ENCODE assay signal across 23 cellular contexts in genomic region chr20:62825288-62825993, GRCh38. TPM values are rescaled to one million over a fixed set of nuclear protein-coding genes. Genes with fewer than 3 reads are reported as not detected.
DNase-seq lines count a peak whose midpoint lies in the region; ATAC-seq, FAIRE-seq and TF ChIP-seq lines count a peak whose summit lies in the region.
"Had no signal": no experiment of that assay in that cellular context is flagged by ENCODE, and none has a peak within 500 bp of the region (broad histone marks: within the 10 kb centered on the region; RNA-seq: fewer than 3 reads in every experiment).

No MANE protein-coding gene starts in this region.

- H3K9ac ChIP-seq in SK-N-SH, result no peak overlapping the region
- H3K9ac ChIP-seq in H1 (replicated peaks in 1 of 4; ENCODE audit: extremely low read depth in 1 of 4, low read depth in 3 of 4, low read length in 3 of 4), result no peak overlapping the region

- H3K23ac ChIP-seq in H1 (ENCODE audit: insufficient read length), result no peak overlapping the region

- ATAC-seq in SK-N-SH treated with all-trans-retinoic acid at 6 μM for 48 hours, result peak; percentile 5; the same call in 1 of the 3 replicates
- ATAC-seq in stimulated activated memory B cell treated with anti-CD40 and anti-IgM and Interleukin-4, amounts not matched to agents 10 μg/mL and 1 μg/mL and 100 μg/mL, for 72 hours, result peak; percentile 1
- ATAC-seq in HG02973 (IDR thresholded peaks at IDR 0.05; ENCODE audit: unreplicated experiment), result no peak
- ATAC-seq: psoas muscle; stimulated activated naive CD8-positive, alpha-beta T cell treated with anti-CD3 and anti-CD28 coated beads, Interleukin-15, Interleukin-2, amounts not matched to agents 100 U/mL and 50 U/mL, for 24 hours had no signal

- H3K4me3 ChIP-seq in SK-N-SH (ENCODE audit: low read depth in 2 of 2, low read length in 1 of 2), result no peak overlapping the region; a peak in 1 of 4 replicates
- H3K4me3 ChIP-seq in NB4 (ENCODE audit: low read depth, low read length), result no peak overlapping the region
- H3K4me3 ChIP-seq in H1 (ENCODE audit: extremely low read depth in 1 of 4, insufficient read depth in 2 of 4, low read depth in 3 of 4, low read length in 4 of 4), result no peak overlapping the region
- no peak overlapping the region for H3K4me3 ChIP-seq in transverse colon
- H3K4me3 ChIP-seq: psoas muscle, SJCRH30 had no signal

- H4K91ac ChIP-seq in H1 (replicated peaks; ENCODE audit: insufficient read length, low read length), result peak overlapping the region; percentile 65

- peak overlapping the region; percentile 68; the same call in 1 of the 2 replicates for H4K8ac ChIP-seq in H1 (ENCODE audit: extremely low read depth, insufficient read depth, low read length)

- peaks cover 8% of the 10 kb centered on the region for H3F3A ChIP-seq in SK-N-SH (replicated peaks; ENCODE audit: insufficient read depth)

- no peak overlapping the region for H3K4me3 Mint-ChIP-seq in stimulated activated memory B cell treated with anti-CD40 and anti-IgM and Interleukin-4, amounts not matched to agents 10 μg/mL and 1 μg/mL and 100 μg/mL, for 72 hours
- H3K4me3 Mint-ChIP-seq: activated naive CD4-positive, alpha-beta T cell treated with anti-CD3 and anti-CD28 coated beads, Interleukin-2, amount 50 U/mL, for 24 hours; activated T-helper 1 cell treated with anti-CD3 and anti-CD28 coated beads, Interleukin-12 subunit alpha, Interleukin-12 subunit beta, Interleukin-2, Interleukin-4 antibody, amounts not matched to agents 30 ng/mL and 10 ng/mL and 1 ng/mL, durations not matched to agents 14 hours and 24 hours and 36 hours; endodermal cell; nephron progenitor cell; T-helper 2 cell treated with Interferon-gamma antibody and Interleukin-4, amounts not matched to agents 5 μg/mL and 100 μg/mL, for 36 hours; type B pancreatic cell had no signal

- H4K20me1 ChIP-seq in SK-N-SH (ENCODE audit: insufficient read depth), result no peaks in the 10 kb centered on the region
- H4K20me1 ChIP-seq in H1 (replicated peaks in 1 of 2; ENCODE audit: control insufficient read depth in 1 of 2, insufficient read depth in 2 of 2, low read length in 2 of 2), result peaks cover 5 to 8% of the 10 kb centered on the region in 2 experiments

- H2BK5ac ChIP-seq in H1 (ENCODE audit: low read depth, low read length), result no peak overlapping the region

- no peaks in the 10 kb centered on the region for H3K27me3 ChIP-seq in SK-N-SH (ENCODE audit: insufficient read depth)
- H3K27me3 ChIP-seq in H1 (replicated peaks in 1 of 4; ENCODE audit: control insufficient read depth in 3 of 4, extremely low read depth in 1 of 4, insufficient read depth in 3 of 4, low read length in 3 of 4), result no peaks in the 10 kb centered on the region
- H3K27me3 ChIP-seq in transverse colon, result peaks cover 3% of the 10 kb centered on the region

- FAIRE-seq in H1 (lab: Jason Lieb, UNC) (no peak), frontal cortex (lab: Jason Lieb, UNC) (no peak)
- FAIRE-seq: colon, small intestine had no signal

- H3K56ac ChIP-seq in H1 (replicated peaks; ENCODE audit: insufficient read length, low read depth, low read length), result no peak overlapping the region

- POLR2A ChIA-PET in SK-N-SH (lab: Yijun Ruan, JAX), result no interaction called here
- POLR2A ChIA-PET in H1 (lab: Charles Lee; ENCODE audit: partially characterized antibody), result interaction anchor here (0.7 to 2.1 kb wide), 4 partner anchors 9 to 49 kb away, joined by 3 to 20 read pairs (median 6); partner anchors contain the start of gene COL9A3

- no peaks in the 10 kb centered on the region for H3K79me1 ChIP-seq in H1 (ENCODE audit: low read depth, low read length)

- H3K9me3 ChIP-seq in SK-N-SH (no peaks in the 10 kb centered on the region), H1 (ENCODE audit: insufficient read depth in 2 of 2, low read depth in 1 of 2, low read length in 1 of 2) (no peaks in the 10 kb centered on the region), transverse colon (no peaks in the 10 kb centered on the region)
- H3K9me3 ChIP-seq: HAP-1, psoas muscle, SJCRH30 had no signal

- no peak overlapping the region for H3K14ac ChIP-seq in H1 (ENCODE audit: insufficient read length)

- H2BK120ac ChIP-seq in H1 (replicated peaks; ENCODE audit: low read depth, low read length), result no peak overlapping the region

- intact Hi-C loops in transverse colon (cut with DNase I; ENCODE audit: low total_unique reads), result no loop called here

- H3K4me1 Mint-ChIP-seq in stimulated activated memory B cell treated with anti-CD40 and anti-IgM and Interleukin-4, amounts not matched to agents 10 μg/mL and 1 μg/mL and 100 μg/mL, for 72 hours, result peaks cover 23% of the 10 kb centered on the region

- H4K5ac ChIP-seq in H1 (ENCODE audit: insufficient read length, low read depth, low read length), result no peak overlapping the region

- no peak for DNase-seq in SK-N-SH
- DNase-seq in NB4 (ENCODE audit: low read depth), result peak; percentile 21
- DNase-seq in H1 (ENCODE audit: low read depth in 1 of 2, low spot score in 2 of 2), result no peak
- DNase-seq in transverse colon, result no peak
- DNase-seq in frontal cortex (ENCODE audit: low spot score in 2 of 2), result no peak
- DNase-seq: psoas muscle had no signal

- no peaks in the 10 kb centered on the region for H3K9me3 Mint-ChIP-seq in stimulated activated memory B cell treated with anti-CD40 and anti-IgM and Interleukin-4, amounts not matched to agents 10 μg/mL and 1 μg/mL and 100 μg/mL, for 72 hours
- H3K9me3 Mint-ChIP-seq: activated naive CD4-positive, alpha-beta T cell treated with anti-CD3 and anti-CD28 coated beads, Interleukin-2, amount 50 U/mL, for 24 hours; activated T-helper 1 cell treated with anti-CD3 and anti-CD28 coated beads, Interleukin-12 subunit alpha, Interleukin-12 subunit beta, Interleukin-2, Interleukin-4 antibody, amounts not matched to agents 30 ng/mL and 10 ng/mL and 1 ng/mL, durations not matched to agents 14 hours and 24 hours and 36 hours; endodermal cell; IgD-negative memory B cell; nephron progenitor cell; T-helper 2 cell treated with Interferon-gamma antibody and Interleukin-4, amounts not matched to agents 5 μg/mL and 100 μg/mL, for 36 hours; type B pancreatic cell had no signal

- CTCF ChIA-PET in SK-N-SH (lab: Yijun Ruan, JAX) (interaction anchor here (0.8 to 1.0 kb wide), 6 partner anchors 22 to 147 kb away, joined by 3 to 5 read pairs (median 3); no protein-coding TSS in a partner anchor), H1 (lab: Charles Lee; ENCODE audit: partially characterized antibody) (interaction anchor here (0.6 to 2.9 kb wide), 3 partner anchors 16 to 94 kb away, joined by 3 to 9 read pairs (median 4); no protein-coding TSS in a partner anchor)

- peaks cover 3% of the 10 kb centered on the region for H3K27me3 Mint-ChIP-seq in stimulated activated memory B cell treated with anti-CD40 and anti-IgM and Interleukin-4, amounts not matched to agents 10 μg/mL and 1 μg/mL and 100 μg/mL, for 72 hours
- H3K27me3 Mint-ChIP-seq: activated naive CD4-positive, alpha-beta T cell treated with anti-CD3 and anti-CD28 coated beads, Interleukin-2, amount 50 U/mL, for 24 hours; type B pancreatic cell had no signal

- H3K79me2 ChIP-seq in SK-N-SH (ENCODE audit: insufficient read depth) (no peaks in the 10 kb centered on the region), H1 (ENCODE audit: control insufficient read depth in 1 of 2, insufficient read depth in 2 of 2, low read length in 2 of 2) (no peaks in the 10 kb centered on the region)

- no peak for TF ChIP-seq RAD21 in SK-N-SH (IDR thresholded peaks at IDR 0.05; ENCODE audit: low read length)
- no peak for TF ChIP-seq RAD21 in H1 (IDR thresholded peaks at IDR 0.05 in 1 of 2, conservative IDR thresholded peaks at IDR 0.05 in 1 of 2; ENCODE audit: low read depth in 2 of 2, low read length in 2 of 2)

- H3K23me2 ChIP-seq in H1 (ENCODE audit: low read depth, low read length), result no peaks in the 10 kb centered on the region

- no peak overlapping the region for H3K4me2 ChIP-seq in SK-N-SH
- H3K4me2 ChIP-seq in H1 (ENCODE audit: insufficient read depth in 1 of 2, low read depth in 2 of 2, low read length in 2 of 2), result peak overlapping the region in 1 of 2 experiments; percentile 28; a peak in 2 of 4 replicates

- H3K36me3 ChIP-seq in SK-N-SH (replicated peaks in 1 of 2; ENCODE audit: control insufficient read depth in 1 of 2, insufficient read depth in 2 of 2, low read length in 1 of 2), result no peaks in the 10 kb centered on the region
- H3K36me3 ChIP-seq in H1 (ENCODE audit: control insufficient read depth in 2 of 4, insufficient read depth in 4 of 4, low read length in 3 of 4), result peaks cover 0 to 7% (median 4%) of the 10 kb centered on the region in 4 experiments; a peak in 4 of 8 replicates
- H3K36me3 ChIP-seq in transverse colon, result no peaks in the 10 kb centered on the region
- H3K36me3 ChIP-seq: HAP-1, SJCRH30 had no signal

- peak overlapping the region; percentile 37 for H3K27ac Mint-ChIP-seq in stimulated activated memory B cell treated with anti-CD40 and anti-IgM and Interleukin-4, amounts not matched to agents 10 μg/mL and 1 μg/mL and 100 μg/mL, for 72 hours
- H3K27ac Mint-ChIP-seq: activated naive CD4-positive, alpha-beta T cell treated with anti-CD3 and anti-CD28 coated beads, Interleukin-2, amount 50 U/mL, for 24 hours; activated T-helper 1 cell treated with anti-CD3 and anti-CD28 coated beads, Interleukin-12 subunit alpha, Interleukin-12 subunit beta, Interleukin-2, Interleukin-4 antibody, amounts not matched to agents 30 ng/mL and 10 ng/mL and 1 ng/mL, durations not matched to agents 14 hours and 24 hours and 36 hours; endodermal cell; nephron progenitor cell; T-helper 2 cell treated with Interferon-gamma antibody and Interleukin-4, amounts not matched to agents 5 μg/mL and 100 μg/mL, for 36 hours; type B pancreatic cell had no signal

- no peak overlapping the region for H3K4ac ChIP-seq in H1 (replicated peaks; ENCODE audit: insufficient read length, low read depth, low read length)

- H3K4me1 ChIP-seq in SK-N-SH (ENCODE audit: control insufficient read depth in 1 of 2, insufficient read depth in 2 of 2, low read depth in 1 of 2, low read length in 1 of 2), result peaks cover 5 to 34% of the 10 kb centered on the region in 2 experiments; a peak in 2 of 4 replicates
- peaks cover 0 to 19% (median 10%) of the 10 kb centered on the region in 4 experiments; a peak in 5 of 7 replicates for H3K4me1 ChIP-seq in H1 (replicated peaks in 1 of 4; ENCODE audit: control insufficient read depth in 3 of 4, insufficient read depth in 4 of 4, low read length in 3 of 4)
- peaks cover 9 to 12% (median 11%) of the 10 kb centered on the region in 4 donors for H3K4me1 ChIP-seq in transverse colon
- H3K4me1 ChIP-seq: psoas muscle had no signal

- TF ChIP-seq CTCF in SK-N-SH (IDR thresholded peaks at IDR 0.05) (no peak), NB4 (IDR thresholded peaks at IDR 0.05; ENCODE audit: low read depth, low read length) (no peak), H1 (IDR thresholded peaks at IDR 0.05; ENCODE audit: control extremely low read depth in 1 of 3, insufficient read depth in 1 of 3, low read depth in 1 of 3, low read length in 3 of 3) (no peak), transverse colon (IDR thresholded peaks at IDR 0.05) (no peak)

- no peak overlapping the region for H2AK5ac ChIP-seq in H1 (ENCODE audit: low read depth, low read length)

- in situ Hi-C loops in transverse colon (cut with MboI; ENCODE audit: low pct_ligation_motif_present in 1 of 4, low pct_unique_long_range_greater_than_20kb in 1 of 4, low sequenced_read_pairs in 3 of 4), result no loop called here

- no peak overlapping the region for H2BK20ac ChIP-seq in H1 (ENCODE audit: low read length)

- no peak overlapping the region for H2BK12ac ChIP-seq in H1 (ENCODE audit: low read depth, low read length)

- TF ChIP-seq POLR2A in NB4 (IDR thresholded peaks at IDR 0.05; ENCODE audit: extremely low read depth, insufficient read length), result no peak
- no peak for TF ChIP-seq POLR2A in H1 (IDR thresholded peaks at IDR 0.05; ENCODE audit: control extremely low read depth in 1 of 2, low read depth in 2 of 2, low read length in 2 of 2)
- TF ChIP-seq POLR2A in transverse colon (IDR thresholded peaks at IDR 0.05), result no peak

- 85% methylated on average over 5 of the region's 24 CpGs for WGBS in SK-N-SH (ENCODE audit: low lambda C conversion rate)
- WGBS in H1 (ENCODE audit: extremely low coverage in 1 of 2, insufficient coverage in 1 of 2, insufficient read length in 1 of 2, insufficient replicate concordance in 2 of 2, low coverage in 1 of 2, low lambda C conversion rate in 2 of 2, missing lambda C conversion rate in 1 of 2), 2 experiments, result 87% methylated on average over 19 of the region's 24 CpGs; no CpG with 5 or more reads in 1 of the 2 experiments
- 68% methylated on average over 24 of the region's 24 CpGs; no CpG with 5 or more reads in 1 of the 2 donors for WGBS in transverse colon (ENCODE audit: low coverage in 1 of 2), 2 donors

- H3K9me2 ChIP-seq in SK-N-SH, result no peaks in the 10 kb centered on the region

- peak overlapping the region in 1 of 2 experiments; percentile 43; a peak in 1 of 4 replicates for H3K27ac ChIP-seq in SK-N-SH (ENCODE audit: low read depth in 2 of 2, low read length in 1 of 2)
- H3K27ac ChIP-seq in H1 (ENCODE audit: low read depth, low read length), result no peak overlapping the region
- H3K27ac ChIP-seq in transverse colon, result peak overlapping the region in 2 of 4 donors; percentile 78 to 83
- H3K27ac ChIP-seq: 22Rv1, psoas muscle, SJCRH30 had no signal

- H2BK15ac ChIP-seq in H1 (ENCODE audit: low read length), result no peak overlapping the region

- H3K18ac ChIP-seq in H1 (ENCODE audit: extremely low read depth, low read length), result no peak overlapping the region

- H2AFZ ChIP-seq in SK-N-SH (ENCODE audit: low read depth) (no peak overlapping the region), H1 (ENCODE audit: low read length) (no peak overlapping the region)

- no peaks in the 10 kb centered on the region for H3K36me3 Mint-ChIP-seq in stimulated activated memory B cell treated with anti-CD40 and anti-IgM and Interleukin-4, amounts not matched to agents 10 μg/mL and 1 μg/mL and 100 μg/mL, for 72 hours
- H3K36me3 Mint-ChIP-seq: activated naive CD4-positive, alpha-beta T cell treated with anti-CD3 and anti-CD28 coated beads, Interleukin-2, amount 50 U/mL, for 24 hours; IgD-negative memory B cell; type B pancreatic cell had no signal

- TF ChIP-seq EP300 in SK-N-SH (IDR thresholded peaks at IDR 0.05; ENCODE audit: borderline replicate concordance in 1 of 2, low read depth in 1 of 2, low read length in 1 of 2) (no peak), H1 (IDR thresholded peaks at IDR 0.05; ENCODE audit: borderline replicate concordance in 1 of 2, low read depth in 2 of 2, low read length in 2 of 2) (no peak), transverse colon (IDR thresholded peaks at IDR 0.05; ENCODE audit: low read depth) (no peak)

RNA-seq across cellular contexts. Expression of gene COL9A3, which starts 8.6 kb away (rescaled TPM):
- polyA plus RNA-seq in SK-N-SH (2012; rRNA removed) (1.3 and 2.5 TPM in 2 replicates), H1 (2011; rRNA removed) (21.7 and 39.7 TPM in 2 replicates)
- polyA plus RNA-seq in SK-N-SH (2012; cell fraction: cytosol; rRNA removed), result 1.2 and 1.7 TPM in 2 replicates
- 6.2 and 7.8 TPM in 2 replicates for polyA plus RNA-seq in SK-N-SH (2012; cell fraction: nucleus; rRNA removed)
- 76.0 and 80.1 TPM in 2 replicates for total RNA-seq in H1 (2021; fragmentation: NEBNext Ultra II Directional; extraction: Animal tissue kit (Norgen Biotek cat#: 25700))
- 47.5 TPM for polyA plus RNA-seq in H1 (2011; cell fraction: cytosol; rRNA removed)
- 245 TPM for polyA plus RNA-seq in H1 (2011; cell fraction: nucleus; rRNA removed)
- polyA plus RNA-seq in H1 (2012, experiment 1 of 2), result 54.7 to 62.3 TPM (median 59.2 TPM) in 4 replicates
- 36.6 TPM for polyA plus RNA-seq in H1 (2012, experiment 2 of 2)
- 97.2 TPM for polyA plus RNA-seq in H1 (2013, experiment 1 of 2)
- 86.2 TPM for polyA plus RNA-seq in H1 (2013, experiment 2 of 2)
- 3.3 and 4.8 TPM in 2 replicates for polyA minus RNA-seq in H1 (2011; rRNA and poly(A)+ RNA removed)
- 16.0 TPM for polyA minus RNA-seq in H1 (2011; cell fraction: cytosol; rRNA and poly(A)+ RNA removed)
- polyA minus RNA-seq in H1 (2011; cell fraction: nucleus; rRNA and poly(A)+ RNA removed), result 24.0 TPM
- total RNA-seq in transverse colon (100 to 1,000 TPM in 1 of 4 donors, 10 to 100 TPM in 1, 1 to 10 TPM in 2; 6.0 to 223 (median 8.0) TPM), frontal cortex (10.2 TPM)
- total RNA-seq: activated T-helper 1 cell treated with anti-CD3 and anti-CD28 coated beads, Interleukin-12 subunit alpha, Interleukin-12 subunit beta, Interleukin-2, Interleukin-4 antibody, amounts not matched to agents 30 ng/mL and 10 ng/mL and 1 ng/mL, durations not matched to agents 14 hours and 24 hours and 36 hours; mononuclear cell had no signal

RNA-seq across cellular contexts. Expression of gene OGFR, which starts 20.8 kb away (rescaled TPM):
- polyA plus RNA-seq in SK-N-SH (2012; rRNA removed) (52.9 and 60.8 TPM in 2 replicates), H1 (2011; rRNA removed) (13.9 and 26.7 TPM in 2 replicates)
- 25.9 and 35.3 TPM in 2 replicates for polyA plus RNA-seq in SK-N-SH (2012; cell fraction: cytosol; rRNA removed)
- 96.1 and 137 TPM in 2 replicates for polyA plus RNA-seq in SK-N-SH (2012; cell fraction: nucleus; rRNA removed)
- 25.1 and 25.8 TPM in 2 replicates for total RNA-seq in H1 (2021; fragmentation: NEBNext Ultra II Directional; extraction: Animal tissue kit (Norgen Biotek cat#: 25700))
- polyA plus RNA-seq in H1 (2011; cell fraction: cytosol; rRNA removed), result 31.1 TPM
- 31.9 TPM for polyA plus RNA-seq in H1 (2011; cell fraction: nucleus; rRNA removed)
- polyA plus RNA-seq in H1 (2012, experiment 1 of 2), result 14.3 to 22.7 TPM (median 20.9 TPM) in 4 replicates
- 14.7 TPM for polyA plus RNA-seq in H1 (2012, experiment 2 of 2)
- polyA plus RNA-seq in H1 (2013, experiment 1 of 2), result 14.1 TPM
- 12.8 TPM for polyA plus RNA-seq in H1 (2013, experiment 2 of 2)
- 9.5 and 11.2 TPM in 2 replicates for polyA minus RNA-seq in H1 (2011; rRNA and poly(A)+ RNA removed)
- polyA minus RNA-seq in H1 (2011; cell fraction: cytosol; rRNA and poly(A)+ RNA removed), result 18.2 TPM
- polyA minus RNA-seq in H1 (2011; cell fraction: nucleus; rRNA and poly(A)+ RNA removed), result 11.4 TPM
- total RNA-seq in transverse colon (100 to 1,000 TPM in 1 of 4 donors, 10 to 100 TPM in 3; 55.2 to 137 (median 71.1) TPM), frontal cortex (24.1 TPM)

RNA-seq across cellular contexts. Expression of gene MRGBP, which starts 29.2 kb away (rescaled TPM):
- 20.0 and 22.0 TPM in 2 replicates for polyA plus RNA-seq in SK-N-SH (2012; rRNA removed)
- polyA plus RNA-seq in SK-N-SH (2012; cell fraction: cytosol; rRNA removed), result 18.2 and 20.7 TPM in 2 replicates
- polyA plus RNA-seq in SK-N-SH (2012; cell fraction: nucleus; rRNA removed), result 22.9 and 26.5 TPM in 2 replicates
- 16.8 and 18.7 TPM in 2 replicates for total RNA-seq in H1 (2021; fragmentation: NEBNext Ultra II Directional; extraction: Animal tissue kit (Norgen Biotek cat#: 25700))
- polyA plus RNA-seq in H1 (2011; rRNA removed), result 15.0 and 16.7 TPM in 2 replicates
- polyA plus RNA-seq in H1 (2011; cell fraction: cytosol; rRNA removed), result 16.9 TPM
- polyA plus RNA-seq in H1 (2011; cell fraction: nucleus; rRNA removed), result 15.2 TPM
- polyA plus RNA-seq in H1 (2012, experiment 1 of 2), result 12.4 to 15.8 TPM (median 14.1 TPM) in 4 replicates
- 12.8 TPM for polyA plus RNA-seq in H1 (2012, experiment 2 of 2)
- 12.5 TPM for polyA plus RNA-seq in H1 (2013, experiment 1 of 2)
- polyA plus RNA-seq in H1 (2013, experiment 2 of 2), result 13.0 TPM
- polyA minus RNA-seq in H1 (2011; rRNA and poly(A)+ RNA removed), result 9.2 and 10.4 TPM in 2 replicates
- polyA minus RNA-seq in H1 (2011; cell fraction: cytosol; rRNA and poly(A)+ RNA removed), result 7.4 TPM
- 9.5 TPM for polyA minus RNA-seq in H1 (2011; cell fraction: nucleus; rRNA and poly(A)+ RNA removed)
- total RNA-seq in transverse colon, result 10 to 100 TPM; 10.8 to 13.0 (median 11.9) TPM
- 20.0 TPM for total RNA-seq in frontal cortex

RNA-seq across cellular contexts. Expression of gene TCFL5, which starts 36.2 kb away (rescaled TPM):
- polyA plus RNA-seq in SK-N-SH (2012; rRNA removed), result 10.1 and 11.2 TPM in 2 replicates
- 14.5 and 14.6 TPM in 2 replicates for polyA plus RNA-seq in SK-N-SH (2012; cell fraction: cytosol; rRNA removed)
- 8.8 and 12.4 TPM in 2 replicates for polyA plus RNA-seq in SK-N-SH (2012; cell fraction: nucleus; rRNA removed)
- 15.0 and 15.6 TPM in 2 replicates for total RNA-seq in H1 (2021; fragmentation: NEBNext Ultra II Directional; extraction: Animal tissue kit (Norgen Biotek cat#: 25700))
- 4.4 and 6.2 TPM in 2 replicates for polyA plus RNA-seq in H1 (2011; rRNA removed)
- polyA plus RNA-seq in H1 (2011; cell fraction: cytosol; rRNA removed), result 8.6 TPM
- 8.7 TPM for polyA plus RNA-seq in H1 (2011; cell fraction: nucleus; rRNA removed)
- polyA plus RNA-seq in H1 (2012, experiment 1 of 2), result 9.0 to 10.3 TPM (median 10.0 TPM) in 4 replicates
- polyA plus RNA-seq in H1 (2012, experiment 2 of 2), result 4.7 TPM
- 10.2 TPM for polyA plus RNA-seq in H1 (2013, experiment 1 of 2)
- polyA plus RNA-seq in H1 (2013, experiment 2 of 2), result 9.9 TPM
- polyA minus RNA-seq in H1 (2011; rRNA and poly(A)+ RNA removed), result 5.1 and 5.4 TPM in 2 replicates
- polyA minus RNA-seq in H1 (2011; cell fraction: cytosol; rRNA and poly(A)+ RNA removed), result 6.5 TPM
- polyA minus RNA-seq in H1 (2011; cell fraction: nucleus; rRNA and poly(A)+ RNA removed), result 7.9 TPM
- 10 to 100 TPM in 1 of 4 donors, 1 to 10 TPM in 3; 5.2 to 19.9 (median 5.9) TPM for total RNA-seq in transverse colon
- 6.1 TPM for total RNA-seq in frontal cortex
